Comparison of ENCODE assay signal across 39 cellular contexts in genomic region chr2:216660496-216660895, GRCh38. TPM values are rescaled to one million over a fixed set of nuclear protein-coding genes. Genes with fewer than 3 reads are reported as not detected.
"Had no signal": no experiment of that assay in that cellular context is flagged by ENCODE, and none has a peak within 500 bp of the region (broad histone marks: within the 10 kb centered on the region; RNA-seq: fewer than 3 reads in every experiment).

No MANE protein-coding gene starts in this region.

- DNase-seq: activated CD4-positive, alpha-beta memory T cell treated with anti-CD3 and anti-CD28 coated beads, Interleukin-2, amount 10 ng/mL, durations not matched to agents 7 days and 5 days; activated CD4-positive, alpha-beta T cell treated with anti-CD3 and anti-CD28 coated beads for 1 hour; activated CD4-positive, alpha-beta T cell treated with anti-CD3 and anti-CD28 coated beads for 48 hours; activated CD4-positive, CD25-positive, alpha-beta regulatory T cell; activated CD8-positive, alpha-beta memory T cell treated with anti-CD3 and anti-CD28 coated beads for 24 hours; activated CD8-positive, alpha-beta memory T cell treated with anti-CD3 and anti-CD28 coated beads, Interleukin-2, amount 10 ng/mL, durations not matched to agents 7 days and 5 days; activated effector memory CD4-positive, alpha-beta T cell treated with anti-CD3 and anti-CD28 coated beads, Interleukin-2, amount 50 U/mL, for 16 hours; activated naive CD4-positive, alpha-beta T cell; activated naive CD8-positive, alpha-beta T cell treated with anti-CD3 and anti-CD28 coated beads, Interleukin-2, amount 10 ng/mL, durations not matched to agents 7 days and 5 days; activated T-cell treated with anti-CD3 and anti-CD28 coated beads, Interleukin-2, amount 50 U/mL, for 1 hour; activated T-cell treated with anti-CD3 and anti-CD28 coated beads, Interleukin-2, amount 50 U/mL, for 72 hours; amygdala; body of pancreas; caudate nucleus; Kasumi-1; KG1; MG63; NCI-H1048; NCI-H1105 treated with DMSO at 0.1 percent for 48 hours; NCI-H1436 treated with DMSO at 0.1 percent for 48 hours; NCI-H187; NCI-H2029 treated with DMSO at 0.1 percent for 48 hours; NCI-H2107; NCI-H2171; NCI-H510A; NCI-H526; NCI-H748 treated with DMSO at 0.1 percent for 48 hours; NK-92 treated with Interleukin-12 subunit alpha and Interleukin-12 subunit beta, amount 100 ng/mL, for 24 hours; PC-3; Peyer's patch; Right ventricle myocardium superior; RPMI8226; SW 1271; T-helper 1 cell; T-helper 2 cell; T-helper 9 cell had no signal

- H3K4me3 ChIP-seq: body of pancreas, MG63, Peyer's patch had no signal

- H3K27ac ChIP-seq: Peyer's patch, VCaP had no signal

- H3K27ac Mint-ChIP-seq: activated CD4-positive, alpha-beta memory T cell treated with anti-CD3 and anti-CD28 coated beads, Interleukin-2, amount 10 ng/mL, durations not matched to agents 7 days and 5 days; activated CD8-positive, alpha-beta memory T cell treated with anti-CD3 and anti-CD28 coated beads, Interleukin-2, amount 10 ng/mL, durations not matched to agents 7 days and 5 days; activated naive CD4-positive, alpha-beta T cell treated with anti-CD3 and anti-CD28 coated beads, Interleukin-2, amount 50 U/mL, for 24 hours; activated naive CD8-positive, alpha-beta T cell treated with anti-CD3 and anti-CD28 coated beads, Interleukin-2, amount 10 ng/mL, durations not matched to agents 7 days and 5 days; activated T-cell treated with anti-CD3 and anti-CD28 coated beads, Interleukin-2, amount 50 U/mL, for 72 hours; activated T-helper 17 cell treated with anti-CD3 and anti-CD28 coated beads, Interleukin-2, amount 50 U/mL, for 72 hours had no signal

- ATAC-seq: activated CD8-positive, alpha-beta memory T cell treated with anti-CD3 and anti-CD28 coated beads, Interleukin-2, amount 10 ng/mL, durations not matched to agents 7 days and 5 days; activated T-cell treated with anti-CD3 and anti-CD28 coated beads, Interleukin-2, amount 50 U/mL, for 72 hours; activated T-helper 17 cell treated with anti-CD3 and anti-CD28 coated beads, Interleukin-2, amount 50 U/mL, for 72 hours; body of pancreas; PC-3 had no signal

- H3K4me3 Mint-ChIP-seq: activated CD4-positive, alpha-beta memory T cell treated with anti-CD3 and anti-CD28 coated beads, Interleukin-2, amount 10 ng/mL, durations not matched to agents 7 days and 5 days; activated CD8-positive, alpha-beta memory T cell treated with anti-CD3 and anti-CD28 coated beads, Interleukin-2, amount 10 ng/mL, durations not matched to agents 7 days and 5 days; activated naive CD4-positive, alpha-beta T cell treated with anti-CD3 and anti-CD28 coated beads, Interleukin-2, amount 50 U/mL, for 24 hours; activated naive CD8-positive, alpha-beta T cell treated with anti-CD3 and anti-CD28 coated beads, Interleukin-2, amount 10 ng/mL, durations not matched to agents 7 days and 5 days; activated T-cell treated with anti-CD3 and anti-CD28 coated beads, Interleukin-2, amount 50 U/mL, for 72 hours; activated T-helper 17 cell treated with anti-CD3 and anti-CD28 coated beads, Interleukin-2, amount 50 U/mL, for 72 hours had no signal

- H3K9me3 Mint-ChIP-seq: activated CD4-positive, alpha-beta memory T cell treated with anti-CD3 and anti-CD28 coated beads, Interleukin-2, amount 10 ng/mL, durations not matched to agents 7 days and 5 days; activated naive CD4-positive, alpha-beta T cell treated with anti-CD3 and anti-CD28 coated beads, Interleukin-2, amount 50 U/mL, for 24 hours; activated naive CD8-positive, alpha-beta T cell treated with anti-CD3 and anti-CD28 coated beads, Interleukin-2, amount 10 ng/mL, durations not matched to agents 7 days and 5 days; activated T-cell treated with anti-CD3 and anti-CD28 coated beads, Interleukin-2, amount 50 U/mL, for 72 hours; activated T-helper 17 cell treated with anti-CD3 and anti-CD28 coated beads, Interleukin-2, amount 50 U/mL, for 72 hours had no signal

- H3K4me1 Mint-ChIP-seq: activated CD4-positive, alpha-beta memory T cell treated with anti-CD3 and anti-CD28 coated beads, Interleukin-2, amount 10 ng/mL, durations not matched to agents 7 days and 5 days; activated CD8-positive, alpha-beta memory T cell treated with anti-CD3 and anti-CD28 coated beads, Interleukin-2, amount 10 ng/mL, durations not matched to agents 7 days and 5 days; activated naive CD4-positive, alpha-beta T cell treated with anti-CD3 and anti-CD28 coated beads, Interleukin-2, amount 50 U/mL, for 24 hours; activated naive CD8-positive, alpha-beta T cell treated with anti-CD3 and anti-CD28 coated beads, Interleukin-2, amount 10 ng/mL, durations not matched to agents 7 days and 5 days; activated T-helper 17 cell treated with anti-CD3 and anti-CD28 coated beads, Interleukin-2, amount 50 U/mL, for 72 hours had no signal

- H3K27me3 Mint-ChIP-seq: activated CD8-positive, alpha-beta memory T cell treated with anti-CD3 and anti-CD28 coated beads, Interleukin-2, amount 10 ng/mL, durations not matched to agents 7 days and 5 days; activated naive CD4-positive, alpha-beta T cell treated with anti-CD3 and anti-CD28 coated beads, Interleukin-2, amount 50 U/mL, for 24 hours; activated naive CD8-positive, alpha-beta T cell treated with anti-CD3 and anti-CD28 coated beads, Interleukin-2, amount 10 ng/mL, durations not matched to agents 7 days and 5 days had no signal

- H3K36me3 Mint-ChIP-seq: activated CD8-positive, alpha-beta memory T cell treated with anti-CD3 and anti-CD28 coated beads, Interleukin-2, amount 10 ng/mL, durations not matched to agents 7 days and 5 days; activated naive CD4-positive, alpha-beta T cell treated with anti-CD3 and anti-CD28 coated beads, Interleukin-2, amount 50 U/mL, for 24 hours had no signal

RNA-seq across cellular contexts. Expression of gene IGFBP5, which starts 34.9 kb away (rescaled TPM):
- total RNA-seq: activated CD4-positive, alpha-beta memory T cell treated with anti-CD3 and anti-CD28 coated beads, Interleukin-2, amount 10 ng/mL, durations not matched to agents 7 days and 5 days; activated T-cell treated with anti-CD3 and anti-CD28 coated beads, Interleukin-2, amount 50 U/mL, for 72 hours; activated T-helper 17 cell treated with anti-CD3 and anti-CD28 coated beads, Interleukin-2, amount 50 U/mL, for 72 hours had no signal
